10 cellular contexts compared by ENCODE assay signal in genomic region chr3:77038928-77039605, GRCh38. TPM values are rescaled to one million over a fixed set of nuclear protein-coding genes. Genes with fewer than 3 reads are reported as not detected.
DNase-seq lines count a peak whose midpoint lies in the region; ATAC-seq and TF ChIP-seq lines count a peak whose summit lies in the region.
"Had no signal": no experiment of that assay in that cellular context is flagged by ENCODE, and none has a peak within 500 bp of the region (broad histone marks: within the 10 kb centered on the region; RNA-seq: fewer than 3 reads in every experiment).

No MANE protein-coding gene starts in this region.

- H3K9me3 ChIP-seq in HAP-1 = no peaks in the 10 kb centered on the region
- H3K9me3 ChIP-seq in right cardiac atrium (ENCODE audit: control insufficient read depth, low read length) = no peaks in the 10 kb centered on the region
- no peaks in the 10 kb centered on the region for H3K9me3 ChIP-seq in gastrocnemius medialis

- in situ Hi-C loops in HAP-1 (cut with MboI; ENCODE audit: low sequenced_read_pairs) = loop anchor here (5.0 kb wide), 2 partner anchors 213 to 283 kb away; no protein-coding TSS in a partner anchor
- in situ Hi-C loops in gastrocnemius medialis (cut with MboI; ENCODE audit: low sequenced_read_pairs in 4 of 4) = loop anchor here in 2 of 4 donors (10.0 to 25.0 kb wide), 2 partner anchors 216 to 1598 kb away; no protein-coding TSS in a partner anchor

- intact Hi-C loops in right cardiac atrium (cut with DNase I) (loop anchor here in 3 of 4 donors (2.0 to 5.0 kb wide), 2 partner anchors 213 to 216 kb away; no protein-coding TSS in a partner anchor), gastrocnemius medialis (cut with DNase I; ENCODE audit: low total_unique reads) (loop anchor here (1.0 kb wide), 1 partner anchor 216 kb away; no protein-coding TSS in a partner anchor)

- H3K36me3 ChIP-seq in HAP-1 (replicated peaks) (no peaks in the 10 kb centered on the region), gastrocnemius medialis (no peaks in the 10 kb centered on the region)

- H3K27me3 ChIP-seq in HAP-1 (ENCODE audit: low read depth) = no peaks in the 10 kb centered on the region
- peaks cover 3% of the 10 kb centered on the region for H3K27me3 ChIP-seq in right cardiac atrium (ENCODE audit: control insufficient read depth, insufficient read depth)
- peaks cover 23 to 26% (median 25%) of the 10 kb centered on the region in 3 donors for H3K27me3 ChIP-seq in gastrocnemius medialis

- WGBS in right cardiac atrium = 1% methylated on average over 33 of the region's 33 CpGs

- H3K4me3 ChIP-seq in HAP-1 = peak overlapping the region; percentile 44
- peak overlapping the region; percentile 60 for H3K4me3 ChIP-seq in right cardiac atrium (ENCODE audit: low read length)
- peak overlapping the region; percentile 29 to 47 (median 41) for H3K4me3 ChIP-seq in gastrocnemius medialis

- H3K27ac ChIP-seq in right cardiac atrium (ENCODE audit: low read length) (no peak overlapping the region), gastrocnemius medialis (no peak overlapping the region)

- peak; percentile 36 to 50 for ATAC-seq in right cardiac atrium
- ATAC-seq in gastrocnemius medialis = no peak
- ATAC-seq in HG03280 (IDR thresholded peaks at IDR 0.05; ENCODE audit: unreplicated experiment) = no peak
- no peak for ATAC-seq in HG02759 (IDR thresholded peaks at IDR 0.05; ENCODE audit: unreplicated experiment)
- ATAC-seq in HG02938 (IDR thresholded peaks at IDR 0.05; ENCODE audit: unreplicated experiment) = no peak
- ATAC-seq in GM19395 (IDR thresholded peaks at IDR 0.05; ENCODE audit: unreplicated experiment) = no peak

- TF ChIP-seq CTCF in gastrocnemius medialis (IDR thresholded peaks at IDR 0.05 in 4 of 5, conservative IDR thresholded peaks at IDR 0.05 in 1 of 5) = no peak

- TF ChIP-seq POLR2A in gastrocnemius medialis (IDR thresholded peaks at IDR 0.05) = no peak

- peak; percentile 59 to 61 for DNase-seq in HAP-1 (ENCODE audit: low spot score in 2 of 2)
- peak; percentile 10 for DNase-seq in UCSD-AML1 (lab: John Stamatoyannopoulos, UW; ENCODE audit: unreplicated experiment)
- peak in 1 of 3 donors; percentile 37 for DNase-seq in right cardiac atrium
- no peak for DNase-seq in gastrocnemius medialis

- H3K4me1 ChIP-seq in HAP-1 (peaks cover 14% of the 10 kb centered on the region), right cardiac atrium (ENCODE audit: control insufficient read depth, insufficient read depth, low read length) (no peaks in the 10 kb centered on the region), gastrocnemius medialis (no peaks in the 10 kb centered on the region)

RNA-seq across cellular contexts. Expression of gene ROBO2, which starts 0.8 kb away (rescaled TPM):
- 1 to 10 TPM in 1 of 4 donors, under 1 TPM in 2, not detected in 1; 0.29 to 2.1 (median 0.48) TPM for total RNA-seq in right cardiac atrium
- 0.05 TPM for polyA plus RNA-seq in right cardiac atrium
- under 1 TPM in 1 of 4 donors, not detected in 3; 0.07 TPM for total RNA-seq in gastrocnemius medialis
- total RNA-seq: lung microvascular endothelial cell had no signal
- polyA plus RNA-seq: IgD-negative memory B cell had no signal

Comparison
In these comparisons a context has a peak if more than half of its experiments do, and no peak if none do; other contexts are left out.
1. DNase-seq: peak in HAP-1 (2 of 2) and UCSD-AML1 (single experiment); none in gastrocnemius medialis (0 of 2).
2. ATAC-seq: peak in right cardiac atrium (2 of 2); none in gastrocnemius medialis (0 of 2), HG03280 (single experiment), HG02759 (single experiment), HG02938 (single experiment) and GM19395 (single experiment).
3. Peak in every context shown above with its lines, with median percentiles within 50 percentile points of each other: H3K4me3 ChIP-seq.